Comparison of ENCODE assay signal across 20 cellular contexts in genomic region chr1:27060879-27061278, GRCh38. TPM values are rescaled to one million over a fixed set of nuclear protein-coding genes. Genes with fewer than 3 reads are reported as not detected.
DNase-seq lines count a peak whose midpoint lies in the region; ATAC-seq, FAIRE-seq and TF ChIP-seq lines count a peak whose summit lies in the region.
"Had no signal": no experiment of that assay in that cellular context is flagged by ENCODE, and none has a peak within 500 bp of the region (broad histone marks: within the 10 kb centered on the region; RNA-seq: fewer than 3 reads in every experiment).

No MANE protein-coding gene starts in this region.

- TF ChIP-seq POLR2A in breast epithelium (IDR thresholded peaks at IDR 0.05) = no peak

- no peaks in the 10 kb centered on the region for H3K4me1 Mint-ChIP-seq in MCF 10A (ENCODE audit: insufficient read depth, unreplicated experiment)
- H3K4me1 Mint-ChIP-seq in nephron progenitor cell = peaks cover 41% of the 10 kb centered on the region
- no peaks in the 10 kb centered on the region for H3K4me1 Mint-ChIP-seq in activated CD8-positive, alpha-beta memory T cell treated with anti-CD3 and anti-CD28 coated beads, Interleukin-2, amount 10 ng/mL, durations not matched to agents 7 days and 5 days
- H3K4me1 Mint-ChIP-seq: CD14-positive monocyte; CD4-positive, alpha-beta memory T cell had no signal

- H3K27ac ChIP-seq in breast epithelium (peak overlapping the region; percentile 80 to 86), kidney (ENCODE audit: low read depth in 2 of 2, low read length in 2 of 2) (no peak overlapping the region)
- H3K27ac ChIP-seq: BLaER1, HL-60 had no signal

- H3K4me3 Mint-ChIP-seq in MCF 10A (ENCODE audit: unreplicated experiment) (no peak overlapping the region), nephron progenitor cell (no peak overlapping the region)
- H3K4me3 Mint-ChIP-seq in activated CD8-positive, alpha-beta memory T cell treated with anti-CD3 and anti-CD28 coated beads, Interleukin-2, amount 10 ng/mL, durations not matched to agents 7 days and 5 days = no peak overlapping the region
- H3K4me3 Mint-ChIP-seq: CD14-positive monocyte; CD4-positive, alpha-beta memory T cell had no signal

- H3K9me3 Mint-ChIP-seq in MCF 10A (ENCODE audit: unreplicated experiment) (no peaks in the 10 kb centered on the region), nephron progenitor cell (peaks cover 8% of the 10 kb centered on the region)
- no peaks in the 10 kb centered on the region for H3K9me3 Mint-ChIP-seq in activated CD8-positive, alpha-beta memory T cell treated with anti-CD3 and anti-CD28 coated beads, Interleukin-2, amount 10 ng/mL, durations not matched to agents 7 days and 5 days (ENCODE audit: low read depth)
- H3K9me3 Mint-ChIP-seq: CD4-positive, alpha-beta memory T cell had no signal

- H3K9me3 ChIP-seq in breast epithelium (no peaks in the 10 kb centered on the region), kidney (ENCODE audit: control insufficient read depth in 1 of 2, low read length in 2 of 2) (no peaks in the 10 kb centered on the region)
- H3K9me3 ChIP-seq: BLaER1 had no signal

- no TSS peak for BruUV-seq in MCF 10A (replicated peaks; lab: Mats Ljungman, UMichigan)

- no peaks in the 10 kb centered on the region for H3K36me3 ChIP-seq in breast epithelium
- H3K36me3 ChIP-seq in kidney (ENCODE audit: control insufficient read depth in 1 of 2, insufficient read depth in 2 of 2, low read length in 2 of 2) = no peaks in the 10 kb centered on the region
- H3K36me3 ChIP-seq: BLaER1 had no signal

- no peak for FAIRE-seq in kidney (lab: Jason Lieb, UNC)
- FAIRE-seq: GM12878, GM19239, H54 had no signal

- no peak overlapping the region for H3K27ac Mint-ChIP-seq in MCF 10A (ENCODE audit: low read depth, unreplicated experiment)
- peak overlapping the region; percentile 85 for H3K27ac Mint-ChIP-seq in nephron progenitor cell
- no peak overlapping the region for H3K27ac Mint-ChIP-seq in activated CD8-positive, alpha-beta memory T cell treated with anti-CD3 and anti-CD28 coated beads, Interleukin-2, amount 10 ng/mL, durations not matched to agents 7 days and 5 days
- H3K27ac Mint-ChIP-seq: CD4-positive, alpha-beta memory T cell had no signal

- H3K36me3 Mint-ChIP-seq in MCF 10A (ENCODE audit: insufficient read depth, unreplicated experiment) (no peaks in the 10 kb centered on the region), nephron progenitor cell (ENCODE audit: low read depth) (no peaks in the 10 kb centered on the region)
- H3K36me3 Mint-ChIP-seq in activated CD8-positive, alpha-beta memory T cell treated with anti-CD3 and anti-CD28 coated beads, Interleukin-2, amount 10 ng/mL, durations not matched to agents 7 days and 5 days = no peaks in the 10 kb centered on the region
- H3K36me3 Mint-ChIP-seq: CD14-positive monocyte; CD4-positive, alpha-beta memory T cell had no signal

- H3K4me1 ChIP-seq in breast epithelium (peaks cover 0 to 4% of the 10 kb centered on the region in 2 donors), kidney (ENCODE audit: control insufficient read depth in 1 of 2, insufficient read depth in 1 of 2, low read depth in 1 of 2, low read length in 2 of 2) (peaks cover 0 to 5% of the 10 kb centered on the region in 2 donors)

- POLR2A ChIA-PET in MCF 10A (lab: Yijun Ruan, JAX) = no interaction called here

- CTCF ChIA-PET in MCF 10A (lab: Yijun Ruan, JAX) = no interaction called here
- CTCF ChIA-PET in activated CD8-positive, alpha-beta memory T cell treated with anti-CD3 and anti-CD28 coated beads, Interleukin-2, amount 10 ng/mL, durations not matched to agents 7 days and 5 days (lab: Charles Lee) = interaction anchor here (1.4 kb wide), 1 partner anchor 14 kb away, joined by 6 read pairs; no protein-coding TSS in a partner anchor

- H3K27me3 ChIP-seq in breast epithelium = no peaks in the 10 kb centered on the region

- no peak for ATAC-seq in activated CD8-positive, alpha-beta memory T cell treated with anti-CD3 and anti-CD28 coated beads, Interleukin-2, amount 10 ng/mL, durations not matched to agents 7 days and 5 days
- ATAC-seq: GM12878 had no signal

- TF ChIP-seq CTCF in breast epithelium (IDR thresholded peaks at IDR 0.05) (no peak), MCF 10A (IDR thresholded peaks at IDR 0.05; ENCODE audit: unreplicated experiment) (no peak), kidney (IDR thresholded peaks at IDR 0.05; ENCODE audit: borderline replicate concordance, extremely low read depth, insufficient read depth) (no peak), nephron progenitor cell (IDR thresholded peaks at IDR 0.05) (no peak)

- intact Hi-C loops in breast epithelium (cut with DNase I; ENCODE audit: low total_unique reads) (no loop called here), MCF 10A (cut with micrococcal nuclease) (no loop called here), kidney (cut with DNase I) (no loop called here)

- H3K9ac ChIP-seq in kidney (ENCODE audit: low read length in 2 of 2) = no peak overlapping the region
- H3K9ac ChIP-seq: BLaER1 had no signal

- no peaks in the 10 kb centered on the region for H3K27me3 Mint-ChIP-seq in MCF 10A (ENCODE audit: insufficient read depth, unreplicated experiment)
- peaks cover 7% of the 10 kb centered on the region for H3K27me3 Mint-ChIP-seq in nephron progenitor cell (ENCODE audit: low read depth, poor library complexity)
- no peaks in the 10 kb centered on the region for H3K27me3 Mint-ChIP-seq in activated CD8-positive, alpha-beta memory T cell treated with anti-CD3 and anti-CD28 coated beads, Interleukin-2, amount 10 ng/mL, durations not matched to agents 7 days and 5 days
- H3K27me3 Mint-ChIP-seq: CD4-positive, alpha-beta memory T cell had no signal

- H3K4me3 ChIP-seq in breast epithelium = peak overlapping the region in 2 of 3 donors; percentile 19 to 24
- no peak overlapping the region for H3K4me3 ChIP-seq in kidney (ENCODE audit: low read length in 2 of 2)
- H3K4me3 ChIP-seq: BLaER1, GM12878, GM23248 had no signal

- DNase-seq in breast epithelium (ENCODE audit: low spot score in 2 of 2) (no peak), MCF 10A (ENCODE audit: unreplicated experiment) (no peak), kidney (peak; percentile 71), nephron progenitor cell (no peak), SHP77 treated with DMSO at 0.1 percent for 48 hours (lab: John Stamatoyannopoulos, UW) (no peak), medulla oblongata (ENCODE audit: extremely low spot score) (no peak)
- no peak for DNase-seq in activated CD8-positive, alpha-beta memory T cell treated with anti-CD3 and anti-CD28 coated beads, Interleukin-2, amount 10 ng/mL, durations not matched to agents 7 days and 5 days
- DNase-seq: 8988T; CD4-positive, alpha-beta memory T cell; DMS153; DND-41; EL; GM23248; HCEC 1CT had no signal

RNA-seq across cellular contexts. Expression of gene TENT5B, which starts 48.2 kb away (rescaled TPM):
- total RNA-seq in breast epithelium (10 to 100 TPM; 15.2 to 46.2 (median 23.9) TPM), MCF 10A (2022) (27.8 and 33.7 TPM in 2 replicates), kidney (10.2 TPM)
- 12.6 TPM for polyA plus RNA-seq in kidney (ENCODE audit: insufficient read depth, low read depth, low replicate concordance)
- not detected for total RNA-seq in activated CD8-positive, alpha-beta memory T cell treated with anti-CD3 and anti-CD28 coated beads, Interleukin-2, amount 10 ng/mL, durations not matched to agents 7 days and 5 days
- total RNA-seq: CD4-positive, alpha-beta memory T cell had no signal
- polyA plus RNA-seq: CD4-positive, alpha-beta memory T cell had no signal

Comparison
In these comparisons a context has a peak if more than half of its experiments do, and no peak if none do; other contexts are left out.
1. H3K27ac ChIP-seq: peak in breast epithelium (2 of 2); none in kidney (0 of 2).
2. H3K4me3 ChIP-seq: peak in breast epithelium (2 of 3); none in kidney (0 of 2).
3. RNA of gene TENT5B, which starts 48.2 kb away (total RNA-seq): 27.8 to 33.7 TPM in MCF 10A, 15.2 to 46.2 TPM in breast epithelium and 10.2 TPM in kidney (single experiment); not detected in activated CD8-positive, alpha-beta memory T cell treated with anti-CD3 and anti-CD28 coated beads, Interleukin-2, amount 10 ng/mL, durations not matched to agents 7 days and 5 days; every median in the first group is over 10 times any median in the second.